In the genomic region with DNA sequence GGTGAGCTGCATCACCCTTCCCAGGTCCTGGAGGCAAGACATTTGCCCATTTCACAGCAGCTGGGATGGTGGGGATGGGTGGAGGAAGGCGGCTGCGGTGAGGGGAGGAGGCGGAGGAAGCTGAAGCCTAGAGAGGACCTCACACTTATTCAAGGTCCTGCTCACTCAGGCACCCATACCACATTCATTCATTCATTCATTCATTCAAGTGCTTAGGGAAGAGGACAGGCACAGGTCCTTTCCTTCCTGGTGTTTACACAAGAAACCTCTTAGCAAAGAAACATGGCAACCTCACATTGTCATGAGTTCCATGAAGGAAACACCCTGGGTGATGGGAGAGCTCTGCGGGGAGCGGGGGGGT, we compare ENCODE assay signal across 29 cellular contexts. TPM values are rescaled to one million over a fixed set of nuclear protein-coding genes. Genes with fewer than 3 reads are reported as not detected.
DNase-seq lines count a peak whose midpoint lies in the region; ATAC-seq and TF ChIP-seq lines count a peak whose summit lies in the region.
"Had no signal": no experiment of that assay in that cellular context is flagged by ENCODE, and none has a peak within 500 bp of the region (broad histone marks: within the 10 kb centered on the region; RNA-seq: fewer than 3 reads in every experiment).

No MANE protein-coding gene starts in this region.

- H3K4me1 Mint-ChIP-seq in activated T-cell treated with anti-CD3 and anti-CD28 coated beads, Interleukin-2, amount 50 U/mL, for 24 hours (ENCODE audit: low read depth): peaks cover 19% of the 10 kb centered on the region
- H3K4me1 Mint-ChIP-seq in T-helper 17 cell (peaks cover 10% of the 10 kb centered on the region), type B pancreatic cell (ENCODE audit: unreplicated experiment) (peaks cover 4% of the 10 kb centered on the region)

- H3K27ac ChIP-seq in tibial nerve: peak overlapping the region in 3 of 4 donors; percentile 46 to 85 (median 69)
- H3K27ac ChIP-seq: cardiac muscle cell, pancreas, right atrium auricular region, transverse colon, VCaP had no signal

- peak overlapping the region; percentile 67 for H3K27ac Mint-ChIP-seq in activated T-cell treated with anti-CD3 and anti-CD28 coated beads, Interleukin-2, amount 50 U/mL, for 24 hours
- peak overlapping the region; percentile 56 for H3K27ac Mint-ChIP-seq in T-helper 17 cell
- no peak overlapping the region for H3K27ac Mint-ChIP-seq in type B pancreatic cell
- H3K27ac Mint-ChIP-seq: stimulated activated naive CD8-positive, alpha-beta T cell treated with anti-CD3 and anti-CD28 coated beads, Interleukin-15, Interleukin-2, amounts not matched to agents 100 ng/mL and 50 ng/mL, for 24 hours had no signal

- H3K27me3 ChIP-seq in tibial nerve: no peaks in the 10 kb centered on the region
- H3K27me3 ChIP-seq: BE2C, gastroesophageal sphincter, pancreas, right atrium auricular region, transverse colon had no signal

- no peak for TF ChIP-seq POLR2A in tibial nerve (IDR thresholded peaks at IDR 0.05)

- 83 to 94% methylated on average over 5 of the region's 5 CpGs for WGBS in tibial nerve, 2 donors

- TF ChIP-seq EP300 in tibial nerve (IDR thresholded peaks at IDR 0.05): no peak

- no peaks in the 10 kb centered on the region for H3K9me3 Mint-ChIP-seq in activated T-cell treated with anti-CD3 and anti-CD28 coated beads, Interleukin-2, amount 50 U/mL, for 24 hours
- H3K9me3 Mint-ChIP-seq in type B pancreatic cell: no peaks in the 10 kb centered on the region
- H3K9me3 Mint-ChIP-seq: activated naive CD4-positive, alpha-beta T cell treated with anti-CD3 and anti-CD28 coated beads, Interleukin-2, amount 10 ng/mL, durations not matched to agents 7 days and 5 days; natural killer cell; stimulated activated naive CD8-positive, alpha-beta T cell treated with anti-CD3 and anti-CD28 coated beads, Interleukin-15, Interleukin-2, amounts not matched to agents 100 ng/mL and 50 ng/mL, for 24 hours had no signal

- no peak for DNase-seq in activated T-cell treated with anti-CD3 and anti-CD28 coated beads, Interleukin-2, amount 50 U/mL, for 24 hours
- no peak for DNase-seq in activated T-cell treated with anti-CD3 and anti-CD28 coated beads, Interleukin-2, amount 50 U/mL, for 1 hour
- DNase-seq in T-helper 17 cell: no peak
- DNase-seq in dermis blood vessel endothelial cell: peak; percentile 34
- no peak for DNase-seq in tibial nerve (ENCODE audit: low spot score in 2 of 2)
- DNase-seq in type B pancreatic cell (ENCODE audit: extremely low spot score, unreplicated experiment): no peak
- no peak for DNase-seq in germinal center (ENCODE audit: low spot score)
- DNase-seq in COLO829 (ENCODE audit: low spot score): no peak
- DNase-seq: activated naive CD4-positive, alpha-beta T cell treated with anti-CD3 and anti-CD28 coated beads, Interleukin-2, amount 10 ng/mL, durations not matched to agents 7 days and 5 days; aorta; BE2C; Calu3; hypothalamus; midbrain; natural killer cell; NCI-H1694 treated with DMSO at 0.1 percent for 48 hours; NCI-H345; NCI-H774; stimulated activated CD4-positive, alpha-beta T cell treated with anti-CD3 and anti-CD28 coated beads, Interleukin-4, amount 100 ng/mL, for 4 hours had no signal

- no peak overlapping the region for H3K4me3 ChIP-seq in tibial nerve
- H3K4me3 ChIP-seq: cardiac muscle cell, gastroesophageal sphincter, pancreas, right atrium auricular region, transverse colon had no signal

- H3K27me3 Mint-ChIP-seq in activated T-cell treated with anti-CD3 and anti-CD28 coated beads, Interleukin-2, amount 50 U/mL, for 24 hours: no peaks in the 10 kb centered on the region
- H3K27me3 Mint-ChIP-seq in T-helper 17 cell: no peaks in the 10 kb centered on the region
- peaks cover 10% of the 10 kb centered on the region for H3K27me3 Mint-ChIP-seq in type B pancreatic cell
- H3K27me3 Mint-ChIP-seq: activated naive CD4-positive, alpha-beta T cell treated with anti-CD3 and anti-CD28 coated beads, Interleukin-2, amount 10 ng/mL, durations not matched to agents 7 days and 5 days; stimulated activated naive CD8-positive, alpha-beta T cell treated with anti-CD3 and anti-CD28 coated beads, Interleukin-15, Interleukin-2, amounts not matched to agents 100 ng/mL and 50 ng/mL, for 24 hours had no signal

- H3K36me3 ChIP-seq in tibial nerve: peaks cover 7 to 64% (median 16%) of the 10 kb centered on the region in 3 donors
- H3K36me3 ChIP-seq: BE2C had no signal

- no peak for ATAC-seq in T-helper 17 cell
- ATAC-seq: gastroesophageal sphincter, pancreas had no signal

- TF ChIP-seq CTCF in tibial nerve (IDR thresholded peaks at IDR 0.05) (no peak), type B pancreatic cell (conservative IDR thresholded peaks at IDR 0.05) (no peak)

- H3K9me3 ChIP-seq in T-helper 17 cell (ENCODE audit: control insufficient read depth, low read length, poor library complexity, severe bottlenecking): no peaks in the 10 kb centered on the region
- no peaks in the 10 kb centered on the region for H3K9me3 ChIP-seq in tibial nerve
- H3K9me3 ChIP-seq: BE2C, gastroesophageal sphincter, pancreas, right atrium auricular region, transverse colon had no signal

- H3K36me3 Mint-ChIP-seq in activated T-cell treated with anti-CD3 and anti-CD28 coated beads, Interleukin-2, amount 50 U/mL, for 24 hours (ENCODE audit: low read depth): peaks cover 58% of the 10 kb centered on the region
- H3K36me3 Mint-ChIP-seq in T-helper 17 cell (ENCODE audit: low read depth): no peaks in the 10 kb centered on the region
- peaks cover 3% of the 10 kb centered on the region for H3K36me3 Mint-ChIP-seq in type B pancreatic cell
- H3K36me3 Mint-ChIP-seq: natural killer cell had no signal

- H3K4me3 Mint-ChIP-seq in activated T-cell treated with anti-CD3 and anti-CD28 coated beads, Interleukin-2, amount 50 U/mL, for 24 hours: no peak overlapping the region
- peak overlapping the region; percentile 55 for H3K4me3 Mint-ChIP-seq in T-helper 17 cell
- no peak overlapping the region for H3K4me3 Mint-ChIP-seq in type B pancreatic cell
- H3K4me3 Mint-ChIP-seq: activated naive CD4-positive, alpha-beta T cell treated with anti-CD3 and anti-CD28 coated beads, Interleukin-2, amount 10 ng/mL, durations not matched to agents 7 days and 5 days; natural killer cell; stimulated activated naive CD8-positive, alpha-beta T cell treated with anti-CD3 and anti-CD28 coated beads, Interleukin-15, Interleukin-2, amounts not matched to agents 100 ng/mL and 50 ng/mL, for 24 hours had no signal

- H3K4me1 ChIP-seq in tibial nerve: peaks cover 0 to 46% (median 15%) of the 10 kb centered on the region in 4 donors
- H3K4me1 ChIP-seq: BE2C, pancreas had no signal

RNA-seq across cellular contexts. Expression of gene KCNK7, which starts 0.3 kb away (rescaled TPM):
- 1 to 10 TPM; 4.7 to 5.7 TPM for total RNA-seq in T-helper 17 cell
- 0.14 and 0.17 TPM in 2 replicates for total RNA-seq in dermis blood vessel endothelial cell
- total RNA-seq in tibial nerve: 1 to 10 TPM in 2 of 4 donors, under 1 TPM in 1, not detected in 1; 0.63 to 3.3 (median 1.2) TPM
- 0.36 and 1.1 TPM in 2 replicates for total RNA-seq in type B pancreatic cell (ENCODE audit: low replicate concordance)
- total RNA-seq: cardiac muscle cell, Daoy, H4, left lobe of liver had no signal

RNA-seq across cellular contexts. Expression of gene MAP3K11, which starts 18.1 kb away (rescaled TPM):
- total RNA-seq in T-helper 17 cell (10 to 100 TPM; 63.1 to 64.6 TPM), dermis blood vessel endothelial cell (118 and 171 TPM in 2 replicates), tibial nerve (100 to 1,000 TPM in 1 of 4 donors, 10 to 100 TPM in 3; 64.2 to 112 (median 83.9) TPM), type B pancreatic cell (ENCODE audit: low replicate concordance) (56.7 and 61.9 TPM in 2 replicates)

RNA-seq across cellular contexts. Expression of gene PCNX3, which starts 19.7 kb away (rescaled TPM):
- 10 to 100 TPM; 56.0 to 60.5 TPM for total RNA-seq in T-helper 17 cell
- 18.0 and 34.8 TPM in 2 replicates for total RNA-seq in dermis blood vessel endothelial cell
- total RNA-seq in tibial nerve: 10 to 100 TPM; 21.0 to 53.4 (median 29.8) TPM
- 44.9 and 49.2 TPM in 2 replicates for total RNA-seq in type B pancreatic cell (ENCODE audit: low replicate concordance)

RNA-seq across cellular contexts. Expression of gene EHBP1L1, which starts 20.0 kb away (rescaled TPM):
- total RNA-seq in T-helper 17 cell: 100 to 1,000 TPM; 123 to 152 TPM
- 15.7 and 15.9 TPM in 2 replicates for total RNA-seq in dermis blood vessel endothelial cell
- total RNA-seq in tibial nerve: 100 to 1,000 TPM in 3 of 4 donors, 10 to 100 TPM in 1; 87.3 to 186 (median 110) TPM
- 10.9 and 14.7 TPM in 2 replicates for total RNA-seq in type B pancreatic cell (ENCODE audit: low replicate concordance)

RNA-seq across cellular contexts. Expression of gene FAM89B, which starts 23.6 kb away (rescaled TPM):
- total RNA-seq in T-helper 17 cell (10 to 100 TPM; 41.2 to 44.4 TPM), dermis blood vessel endothelial cell (23.3 and 24.8 TPM in 2 replicates), tibial nerve (10 to 100 TPM; 40.8 to 55.3 (median 44.6) TPM), type B pancreatic cell (ENCODE audit: low replicate concordance) (55.7 and 56.1 TPM in 2 replicates)
